9 cellular contexts compared by ENCODE assay signal in the genomic region with DNA sequence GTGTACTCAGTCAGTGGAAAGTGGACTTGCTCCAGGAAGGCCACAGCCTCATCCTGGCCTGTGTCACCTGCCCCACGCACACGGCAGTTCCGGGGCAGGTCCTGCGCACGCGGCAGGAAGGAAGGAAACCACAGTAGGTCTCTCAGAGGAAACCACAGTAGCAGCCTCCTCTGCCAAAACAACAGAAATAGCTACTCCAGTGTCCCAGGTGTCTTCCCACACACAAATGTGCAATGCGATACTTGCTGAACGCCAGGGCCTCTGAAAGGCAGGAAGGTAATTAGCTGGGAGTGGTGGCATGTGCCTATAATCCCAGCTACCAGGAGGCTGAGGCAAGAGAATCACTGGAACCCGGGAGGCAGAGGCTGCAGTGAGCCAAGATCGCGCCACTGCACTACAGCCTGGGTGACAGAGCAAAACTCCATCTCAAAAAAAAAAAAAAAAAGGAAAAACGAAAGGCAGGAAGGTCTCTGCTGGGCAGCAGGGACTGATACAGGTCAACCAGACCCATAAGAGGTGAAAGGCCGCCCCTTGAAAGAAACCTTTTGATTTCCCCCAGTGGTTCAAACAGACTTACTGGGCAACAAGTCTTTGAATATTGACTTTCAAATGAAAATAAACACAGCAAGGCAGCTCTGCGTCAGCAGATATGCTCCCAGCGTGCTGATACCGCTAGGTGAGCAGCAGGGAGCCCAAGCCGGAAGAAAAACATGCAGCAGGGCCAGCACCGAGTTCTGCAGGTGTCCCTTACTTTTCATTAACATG. TPM values are rescaled to one million over a fixed set of nuclear protein-coding genes. Genes with fewer than 3 reads are reported as not detected.
DNase-seq lines count a peak whose midpoint lies in the region; ATAC-seq, FAIRE-seq and TF ChIP-seq lines count a peak whose summit lies in the region.
"Had no signal": no experiment of that assay in that cellular context is flagged by ENCODE, and none has a peak within 500 bp of the region (broad histone marks: within the 10 kb centered on the region; RNA-seq: fewer than 3 reads in every experiment).

No MANE protein-coding gene starts in this region.

- DNase-seq in UCSD-AML1 (lab: John Stamatoyannopoulos, UW; ENCODE audit: unreplicated experiment) (peak; percentile 76), dermis microvascular lymphatic vessel endothelial cell (ENCODE audit: low read depth in 2 of 2) (peak; percentile 47 to 75), AG08395 (ENCODE audit: low spot score) (no peak), H54 (ENCODE audit: insufficient read length, low spot score) (no peak), NCI-H446 (lab: John Stamatoyannopoulos, UW) (no peak)
- DNase-seq in stimulated activated CD4-positive, alpha-beta T cell treated with anti-CD3 and anti-CD28 coated beads, TNF-alpha, amount 100 ng/mL, for 24 hours (ENCODE audit: low read depth in 3 of 3), result peak in 2 of 3 experiments; percentile 28 to 68

- TF ChIP-seq POLR2A in H54 (IDR thresholded peaks at IDR 0.05; ENCODE audit: low read depth, low read length), result no peak

- FAIRE-seq in H54 (lab: Jason Lieb, UNC), result no peak
- FAIRE-seq: TTC549 had no signal

- peak; percentile 90 for ATAC-seq in GM19324 (IDR thresholded peaks at IDR 0.05; ENCODE audit: low FRiP score, unreplicated experiment)
- ATAC-seq in HG03060 (IDR thresholded peaks at IDR 0.05; ENCODE audit: low read depth, unreplicated experiment), result peak; percentile 60

RNA-seq across cellular contexts. Expression of a gene that starts 49.5 kb away (rescaled TPM):
- total RNA-seq in dermis microvascular lymphatic vessel endothelial cell, result 36.8 and 40.7 TPM in 2 replicates

Comparison
In these comparisons a context has a peak if more than half of its experiments do, and no peak if none do; other contexts are left out.
1. DNase-seq: peak in UCSD-AML1 (single experiment), dermis microvascular lymphatic vessel endothelial cell (2 of 2) and stimulated activated CD4-positive, alpha-beta T cell treated with anti-CD3 and anti-CD28 coated beads, TNF-alpha, amount 100 ng/mL, for 24 hours (2 of 3); none in AG08395 (single experiment), H54 (single experiment) and NCI-H446 (0 of 2).